ENCODE assay signal across 19 cellular contexts in genomic region chr7:87505122-87505521, GRCh38. TPM values are rescaled to one million over a fixed set of nuclear protein-coding genes. Genes with fewer than 3 reads are reported as not detected.
DNase-seq lines count a peak whose midpoint lies in the region; ATAC-seq, FAIRE-seq and TF ChIP-seq lines count a peak whose summit lies in the region.
"Had no signal": no experiment of that assay in that cellular context is flagged by ENCODE, and none has a peak within 500 bp of the region (broad histone marks: within the 10 kb centered on the region; RNA-seq: fewer than 3 reads in every experiment).

No MANE protein-coding gene starts in this region.

- H3K79me1 ChIP-seq in IMR-90 (ENCODE audit: low read depth in 1 of 2, low read length in 2 of 2) = no peaks in the 10 kb centered on the region
- no peaks in the 10 kb centered on the region for H3K79me1 ChIP-seq in mesenchymal stem cell (replicated peaks; ENCODE audit: low read length, poor library complexity, severe bottlenecking)

- no peak overlapping the region for H4K5ac ChIP-seq in IMR-90 (ENCODE audit: low read depth, low read length)

- H3K18ac ChIP-seq in IMR-90 (ENCODE audit: low read depth, low read length) = no peak overlapping the region
- no peak overlapping the region for H3K18ac ChIP-seq in mesenchymal stem cell (ENCODE audit: low read depth in 1 of 2, low read length in 2 of 2)

- H3K4me1 ChIP-seq in IMR-90 (ENCODE audit: control insufficient read depth, insufficient read depth, low read length) = peaks cover 3% of the 10 kb centered on the region; the same call in 1 of the 2 replicates
- H3K4me1 ChIP-seq in PC-3 (ENCODE audit: insufficient read depth, low read length) = 0 out of 2 replicates have a peak, but pooled peaks cover 8% of the 10 kb centered on the region
- H3K4me1 ChIP-seq in mesenchymal stem cell (ENCODE audit: control insufficient read depth, insufficient read depth, low read depth, low read length) = no peaks in the 10 kb centered on the region
- H3K4me1 ChIP-seq in testis = no peaks in the 10 kb centered on the region
- H3K4me1 ChIP-seq: BLaER1 had no signal

- no peaks in the 10 kb centered on the region for H3K79me2 ChIP-seq in PC-3 (ENCODE audit: low read length)

- no peak overlapping the region for H3K4me2 ChIP-seq in IMR-90 (ENCODE audit: low read depth, low read length)
- no peak overlapping the region for H3K4me2 ChIP-seq in PC-3 (ENCODE audit: low read length)
- no peak overlapping the region for H3K4me2 ChIP-seq in mesenchymal stem cell (ENCODE audit: low read length, poor library complexity, severe bottlenecking)
- H3K4me2 ChIP-seq: BLaER1 had no signal

- POLR2A ChIA-PET in IMR-90 (lab: Charles Lee; ENCODE audit: unreplicated experiment) = no interaction called here
- POLR2A ChIA-PET in PC-3 (lab: Charles Lee; ENCODE audit: unreplicated experiment) = no interaction called here

- H2BK120ac ChIP-seq in IMR-90 (ENCODE audit: low read depth, low read length) = no peak overlapping the region
- H2BK120ac ChIP-seq in mesenchymal stem cell (ENCODE audit: low read depth, low read length) = no peak overlapping the region

- DNase-seq in IMR-90 (peak; percentile 3), PC-3 (peak; percentile 13), bronchial epithelial cell (ENCODE audit: low read depth) (peak; percentile 18), mesenchymal stem cell (peak; percentile 48), kidney glomerular epithelial cell (lab: John Stamatoyannopoulos, UW) (no peak), NCI-H1105 (lab: John Stamatoyannopoulos, UW) (no peak), testis (no peak)
- DNase-seq: CD4-positive, alpha-beta T cell; COR-L47; DMS79; H9; NCI-H1092 treated with DMSO at 0.1 percent for 48 hours; NCI-H146; NCI-H2029 treated with DMSO at 0.1 percent for 48 hours; NCI-H226; NCI-H524; SHP77 had no signal

- no peaks in the 10 kb centered on the region for H3K9me1 ChIP-seq in IMR-90 (ENCODE audit: insufficient read depth, low read length)

- H3K23ac ChIP-seq in IMR-90 (ENCODE audit: low read depth, low read length) (no peak overlapping the region), mesenchymal stem cell (ENCODE audit: low read length in 2 of 2) (no peak overlapping the region)

- H4K8ac ChIP-seq in IMR-90 (ENCODE audit: low read depth in 2 of 2, low read length in 2 of 2) (no peak overlapping the region), mesenchymal stem cell (ENCODE audit: low read length) (no peak overlapping the region)

- H3K9me2 ChIP-seq in PC-3 (replicated peaks; ENCODE audit: low read length) = no peaks in the 10 kb centered on the region

- BruUV-seq in IMR-90 (replicated peaks; lab: Mats Ljungman, UMichigan) = no TSS peak
- no TSS peak for BruUV-seq in PC-3 (replicated peaks; lab: Mats Ljungman, UMichigan)

- H4K91ac ChIP-seq in IMR-90 (ENCODE audit: insufficient read depth, low read depth, low read length) (no peak overlapping the region), mesenchymal stem cell (ENCODE audit: low read length) (no peak overlapping the region)

- H2AFZ ChIP-seq in IMR-90 (replicated peaks; ENCODE audit: low read length, poor library complexity) (no peak overlapping the region), PC-3 (ENCODE audit: low read length) (no peak overlapping the region), mesenchymal stem cell (ENCODE audit: low read depth, low read length) (no peak overlapping the region)

- no peak overlapping the region for H3K56ac ChIP-seq in IMR-90 (ENCODE audit: extremely low read depth, insufficient read depth, low read length)

- in situ Hi-C loops in IMR-90 (cut with MboI; ENCODE audit: low sequenced_read_pairs) = loop anchor here (10.0 kb wide), 2 partner anchors 380 to 610 kb away; no protein-coding TSS in a partner anchor

- no peak for TF ChIP-seq CTCF in IMR-90 (conservative IDR thresholded peaks at IDR 0.05; ENCODE audit: low read depth, low read length)
- no peak for TF ChIP-seq CTCF in PC-3 (conservative IDR thresholded peaks at IDR 0.05; ENCODE audit: low read depth, low read length)
- TF ChIP-seq CTCF in bronchial epithelial cell (IDR thresholded peaks at IDR 0.05; ENCODE audit: insufficient read depth, low read length, severe bottlenecking) = no peak
- no peak for TF ChIP-seq CTCF in testis (IDR thresholded peaks at IDR 0.05)

- H2BK5ac ChIP-seq in IMR-90 (ENCODE audit: low read depth, low read length, poor library complexity, severe bottlenecking) (no peak overlapping the region), mesenchymal stem cell (ENCODE audit: low read depth, low read length, poor library complexity, severe bottlenecking) (no peak overlapping the region)

- H3K4me3 ChIP-seq in IMR-90 (ENCODE audit: insufficient read depth, low read depth, low read length) (no peak overlapping the region), PC-3 (ENCODE audit: low read length) (no peak overlapping the region), bronchial epithelial cell (ENCODE audit: low read depth, low read length) (no peak overlapping the region), mesenchymal stem cell (ENCODE audit: insufficient read depth in 1 of 2, low read depth in 1 of 2, low read length in 2 of 2) (no peak overlapping the region), testis (no peak overlapping the region)
- H3K4me3 ChIP-seq: BLaER1 had no signal

- no peak overlapping the region for H2BK20ac ChIP-seq in IMR-90 (ENCODE audit: low read depth, low read length)

- no peaks in the 10 kb centered on the region for H3F3A ChIP-seq in PC-3 (ENCODE audit: low read length, unreplicated experiment)

- no CpG with 5 or more reads among the region's 5 CpGs for WGBS in IMR-90 (ENCODE audit: extremely low coverage in 2 of 2, insufficient read length in 1 of 2), 2 experiments
- WGBS in mesenchymal stem cell = 100% methylated on average over 1 of the region's 5 CpGs
- 77 to 82% methylated on average over 5 of the region's 5 CpGs for WGBS in testis, 2 donors

- H3K36me3 ChIP-seq in IMR-90 (ENCODE audit: control insufficient read depth, insufficient read depth, low read length) (no peaks in the 10 kb centered on the region), PC-3 (ENCODE audit: low read depth, low read length) (no peaks in the 10 kb centered on the region), bronchial epithelial cell (ENCODE audit: control insufficient read depth, insufficient read depth, low read length) (no peaks in the 10 kb centered on the region), mesenchymal stem cell (ENCODE audit: control insufficient read depth in 1 of 2, insufficient read depth in 2 of 2, low read depth in 1 of 2, low read length in 2 of 2) (no peaks in the 10 kb centered on the region), testis (ENCODE audit: low read depth, missing control alignments) (no peaks in the 10 kb centered on the region)
- H3K36me3 ChIP-seq: BLaER1 had no signal

- H2BK12ac ChIP-seq in mesenchymal stem cell (ENCODE audit: low read length in 2 of 2) = no peak overlapping the region

- H3K14ac ChIP-seq in IMR-90 (replicated peaks; ENCODE audit: low read depth, low read length) (no peak overlapping the region), mesenchymal stem cell (ENCODE audit: low read length in 2 of 2) (no peak overlapping the region)

- no peak overlapping the region for H2AK5ac ChIP-seq in IMR-90 (ENCODE audit: low read depth, low read length)
- no peak overlapping the region for H2AK5ac ChIP-seq in mesenchymal stem cell (ENCODE audit: low read length, severe bottlenecking)

- peak; percentile 48; the same call in 1 of the 2 replicates for ATAC-seq in IMR-90 (ENCODE audit: low read depth)
- peak; percentile 35; the same call in 1 of the 2 replicates for ATAC-seq in PC-3

- dilution Hi-C loops in IMR-90 (cut with HindIII; ENCODE audit: low sequenced_read_pairs, unreplicated experiment) = no loop called here

- CTCF ChIA-PET in IMR-90 (lab: Yijun Ruan, JAX) = interaction anchor here (1.4 to 1.5 kb wide), 2 partner anchors 7 to 382 kb away, joined by 4 read pairs; no protein-coding TSS in a partner anchor
- CTCF ChIA-PET in PC-3 (lab: Charles Lee) = no interaction called here

- H3K9ac ChIP-seq in IMR-90 (ENCODE audit: low read depth, low read length) (no peak overlapping the region), PC-3 (ENCODE audit: low read length) (no peak overlapping the region), mesenchymal stem cell (ENCODE audit: low read length) (no peak overlapping the region)
- H3K9ac ChIP-seq: BLaER1 had no signal

- intact Hi-C loops in IMR-90 (cut with micrococcal nuclease) (loop anchor here (5.0 kb wide), 2 partner anchors 117 to 292 kb away; no protein-coding TSS in a partner anchor), PC-3 (cut with micrococcal nuclease) (loop anchor here (5.0 to 10.0 kb wide), 3 partner anchors 83 to 660 kb away; no protein-coding TSS in a partner anchor), testis (cut with DNase I; ENCODE audit: low total_unique reads) (no loop called here)

- H3K27ac ChIP-seq in IMR-90 (ENCODE audit: insufficient read depth, low read length) = no peak overlapping the region
- no peak overlapping the region for H3K27ac ChIP-seq in PC-3 (ENCODE audit: low read length)
- no peak overlapping the region for H3K27ac ChIP-seq in mesenchymal stem cell (ENCODE audit: low read length, poor library complexity, severe bottlenecking)
- H3K27ac ChIP-seq in testis = no peak overlapping the region
- H3K27ac ChIP-seq: BLaER1 had no signal

- H2BK15ac ChIP-seq in IMR-90 (ENCODE audit: low read depth, low read length) = no peak overlapping the region
- H2BK15ac ChIP-seq in mesenchymal stem cell (ENCODE audit: low read depth, poor library complexity, severe bottlenecking) = no peak overlapping the region

- H4K20me1 ChIP-seq in IMR-90 (ENCODE audit: insufficient read depth, low read length) (no peaks in the 10 kb centered on the region), PC-3 (ENCODE audit: low read length) (no peaks in the 10 kb centered on the region)
- H4K20me1 ChIP-seq: BLaER1 had no signal

- no peak overlapping the region for H3K4ac ChIP-seq in IMR-90 (ENCODE audit: low read depth, low read length)
- no peak overlapping the region for H3K4ac ChIP-seq in mesenchymal stem cell (ENCODE audit: low read depth in 1 of 2, low read length in 2 of 2)

- no peak for TF ChIP-seq POLR2A in IMR-90 (IDR thresholded peaks at IDR 0.05; ENCODE audit: low read depth, low read length)
- TF ChIP-seq POLR2A in testis (IDR thresholded peaks at IDR 0.05) = no peak

- no peak overlapping the region for H2AK9ac ChIP-seq in IMR-90 (replicated peaks; ENCODE audit: low read depth, low read length, poor library complexity)

- no peaks in the 10 kb centered on the region for H3K9me3 ChIP-seq in IMR-90 (ENCODE audit: control insufficient read depth, insufficient read depth, low read length)
- no peaks in the 10 kb centered on the region for H3K9me3 ChIP-seq in PC-3 (ENCODE audit: low read length)
- no peaks in the 10 kb centered on the region for H3K9me3 ChIP-seq in mesenchymal stem cell (ENCODE audit: control insufficient read depth, low read length)
- H3K9me3 ChIP-seq in testis = no peaks in the 10 kb centered on the region
- H3K9me3 ChIP-seq: BLaER1 had no signal

- H3K27me3 ChIP-seq in IMR-90 (ENCODE audit: control insufficient read depth, insufficient read depth, low read length) = peaks cover 2% of the 10 kb centered on the region; the same call in 1 of the 2 replicates
- H3K27me3 ChIP-seq in PC-3 (ENCODE audit: low read length) = no peaks in the 10 kb centered on the region; the same call in 1 of the 2 replicates
- no peaks in the 10 kb centered on the region for H3K27me3 ChIP-seq in bronchial epithelial cell (ENCODE audit: control insufficient read depth, insufficient read depth, low read length)
- H3K27me3 ChIP-seq in mesenchymal stem cell (ENCODE audit: control insufficient read depth in 1 of 2, insufficient read depth in 1 of 2, low read length in 2 of 2) = no peaks in the 10 kb centered on the region
- no peaks in the 10 kb centered on the region for H3K27me3 ChIP-seq in testis
- H3K27me3 ChIP-seq: BLaER1 had no signal

- FAIRE-seq in bronchial epithelial cell (lab: Jason Lieb, UNC) = no peak

- TF ChIP-seq RAD21 in IMR-90 (IDR thresholded peaks at IDR 0.05; ENCODE audit: low read length) = no peak

RNA-seq across cellular contexts. Expression of gene ABCB4, which starts 29.6 kb away (rescaled TPM):
- total RNA-seq in IMR-90 (2012; rRNA removed) = not detected in 2 replicates
- polyA plus RNA-seq in IMR-90 (2012; rRNA removed) = not detected in 2 replicates
- polyA plus RNA-seq in IMR-90 (2012; cell fraction: cytosol; rRNA removed) = 0.05 TPM in 1 of 2 replicates, not detected in the other
- polyA plus RNA-seq in IMR-90 (2012; cell fraction: nucleus; rRNA removed; ENCODE audit: low replicate concordance) = 0.03 TPM in 1 of 2 replicates, not detected in the other
- total RNA-seq in PC-3 (2014; rRNA removed) = not detected in 2 replicates
- total RNA-seq in bronchial epithelial cell = not detected in 2 replicates
- 0.07 TPM for polyA plus RNA-seq in mesenchymal stem cell (2013, experiment 1 of 2)
- polyA plus RNA-seq in mesenchymal stem cell (2013, experiment 2 of 2) = 0.11 TPM
- 1 to 10 TPM; 2.0 to 2.6 TPM for total RNA-seq in testis
- polyA plus RNA-seq in testis (ENCODE audit: insufficient read depth, low read depth, low replicate concordance) = 1.7 TPM
- total RNA-seq: CD4-positive, alpha-beta T cell; LHCN-M2 had no signal

Comparison
In these comparisons a context has a peak if more than half of its experiments do, and no peak if none do; other contexts are left out.
1. DNase-seq: peak in IMR-90 (single experiment), PC-3 (single experiment), bronchial epithelial cell (single experiment) and mesenchymal stem cell (single experiment); none in kidney glomerular epithelial cell (single experiment), NCI-H1105 (single experiment) and testis (single experiment).